In genomic region chr12:132237772-132238486, GRCh38 we compare ENCODE assay signal across 23 cellular contexts.
"Had no signal": no experiment of that assay in that cellular context is flagged by ENCODE, and none has a peak within 500 bp of the region (broad histone marks: within the 10 kb centered on the region; RNA-seq: fewer than 3 reads in every experiment).

No MANE protein-coding gene starts in this region.

- H3K36me3 ChIP-seq: adrenal gland, colonic mucosa, heart right ventricle, neural progenitor cell, prostate gland, stomach, suprapubic skin, tibial nerve had no signal

- ATAC-seq: activated T-cell treated with anti-CD3 and anti-CD28 coated beads, Interleukin-2, amount 50 U/mL, for 4 hours; naive thymus-derived CD8-positive, alpha-beta T cell had no signal

- H3K4me1 Mint-ChIP-seq: activated B cell treated with CpG ODN at 0.5 μM for 24 hours; central memory CD8-positive, alpha-beta T cell; neural progenitor cell had no signal

- H2AFZ ChIP-seq: neural progenitor cell had no signal

- H3K4me3 ChIP-seq: adrenal gland, colonic mucosa, heart right ventricle, neural progenitor cell, prostate gland, stomach, suprapubic skin, tibial nerve had no signal

- H3K36me3 Mint-ChIP-seq: activated naive CD8-positive, alpha-beta T cell; naive thymus-derived CD8-positive, alpha-beta T cell; neural progenitor cell had no signal

- H3K9me3 Mint-ChIP-seq: activated B cell treated with CpG ODN at 0.5 μM for 24 hours; activated T-cell treated with anti-CD3 and anti-CD28 coated beads, Interleukin-2, amount 50 U/mL, for 4 hours; activated T-helper 2 cell treated with anti-CD3 and anti-CD28 coated beads, Interferon-gamma antibody, Interleukin-2, Interleukin-4, amounts not matched to agents 10 μg/mL and 5 μg/mL and 100 μg/mL, durations not matched to agents 14 hours and 24 hours and 36 hours; central memory CD8-positive, alpha-beta T cell; naive thymus-derived CD8-positive, alpha-beta T cell; neural progenitor cell had no signal

- FAIRE-seq: astrocyte, keratinocyte had no signal

- H3K27me3 Mint-ChIP-seq: activated B cell treated with CpG ODN at 0.5 μM for 24 hours; activated naive CD8-positive, alpha-beta T cell; central memory CD8-positive, alpha-beta T cell had no signal

- H3K9me3 ChIP-seq: adrenal gland, colonic mucosa, heart right ventricle, prostate gland, stomach, suprapubic skin, tibial nerve had no signal

- H3K4me3 Mint-ChIP-seq: activated B cell treated with CpG ODN at 0.5 μM for 24 hours; activated naive CD8-positive, alpha-beta T cell; activated T-cell treated with anti-CD3 and anti-CD28 coated beads, Interleukin-2, amount 50 U/mL, for 4 hours; central memory CD8-positive, alpha-beta T cell; naive thymus-derived CD8-positive, alpha-beta T cell; T-helper 1 cell treated with Interleukin-12 subunit alpha and Interleukin-12 subunit beta and Interleukin-4 antibody, amounts not matched to agents 30 μg/mL and 1 μg/mL, for 36 hours had no signal

- H3K4me2 ChIP-seq: neural progenitor cell had no signal

- H3K27ac ChIP-seq: adrenal gland, colonic mucosa, epithelial cell of prostate, heart right ventricle, neural progenitor cell, prostate gland, stomach, suprapubic skin, tibial nerve had no signal

- H3K27me3 ChIP-seq: colonic mucosa had no signal

- H3K4me1 ChIP-seq: adrenal gland, colonic mucosa, heart right ventricle, neural progenitor cell, prostate gland, suprapubic skin, tibial nerve had no signal

- DNase-seq: activated B cell treated with CpG ODN at 0.5 μM for 24 hours; activated CD4-positive, alpha-beta T cell treated with anti-CD3 and anti-CD28 coated beads for 4 hours; activated CD8-positive, alpha-beta memory T cell treated with anti-CD3 and anti-CD28 coated beads, Interleukin-2, amount 50 U/mL, for 48 hours; activated naive CD4-positive, alpha-beta T cell; activated T-cell treated with anti-CD3 and anti-CD28 coated beads, Interleukin-2, amount 50 U/mL, for 4 hours; adrenal gland; colonic mucosa; heart right ventricle; stimulated activated CD4-positive, alpha-beta T cell treated with anti-CD3 and anti-CD28 coated beads, Interleukin-12 subunit alpha, Interleukin-12 subunit beta, amount 100 ng/mL, for 4 hours; stimulated activated CD4-positive, alpha-beta T cell treated with anti-CD3 and anti-CD28 coated beads, Interleukin-4, amount 100 ng/mL, for 4 hours; stomach had no signal

- H3K27ac Mint-ChIP-seq: activated B cell treated with CpG ODN at 0.5 μM for 24 hours; activated T-helper 2 cell treated with anti-CD3 and anti-CD28 coated beads, Interferon-gamma antibody, Interleukin-2, Interleukin-4, amounts not matched to agents 10 μg/mL and 5 μg/mL and 100 μg/mL, durations not matched to agents 14 hours and 24 hours and 36 hours; neural progenitor cell; T-helper 1 cell treated with Interleukin-12 subunit alpha and Interleukin-12 subunit beta and Interleukin-4 antibody, amounts not matched to agents 30 μg/mL and 1 μg/mL, for 36 hours had no signal

- H3K9ac ChIP-seq: neural progenitor cell had no signal
